Comparison of ENCODE assay signal across 12 cellular contexts in the genomic region with DNA sequence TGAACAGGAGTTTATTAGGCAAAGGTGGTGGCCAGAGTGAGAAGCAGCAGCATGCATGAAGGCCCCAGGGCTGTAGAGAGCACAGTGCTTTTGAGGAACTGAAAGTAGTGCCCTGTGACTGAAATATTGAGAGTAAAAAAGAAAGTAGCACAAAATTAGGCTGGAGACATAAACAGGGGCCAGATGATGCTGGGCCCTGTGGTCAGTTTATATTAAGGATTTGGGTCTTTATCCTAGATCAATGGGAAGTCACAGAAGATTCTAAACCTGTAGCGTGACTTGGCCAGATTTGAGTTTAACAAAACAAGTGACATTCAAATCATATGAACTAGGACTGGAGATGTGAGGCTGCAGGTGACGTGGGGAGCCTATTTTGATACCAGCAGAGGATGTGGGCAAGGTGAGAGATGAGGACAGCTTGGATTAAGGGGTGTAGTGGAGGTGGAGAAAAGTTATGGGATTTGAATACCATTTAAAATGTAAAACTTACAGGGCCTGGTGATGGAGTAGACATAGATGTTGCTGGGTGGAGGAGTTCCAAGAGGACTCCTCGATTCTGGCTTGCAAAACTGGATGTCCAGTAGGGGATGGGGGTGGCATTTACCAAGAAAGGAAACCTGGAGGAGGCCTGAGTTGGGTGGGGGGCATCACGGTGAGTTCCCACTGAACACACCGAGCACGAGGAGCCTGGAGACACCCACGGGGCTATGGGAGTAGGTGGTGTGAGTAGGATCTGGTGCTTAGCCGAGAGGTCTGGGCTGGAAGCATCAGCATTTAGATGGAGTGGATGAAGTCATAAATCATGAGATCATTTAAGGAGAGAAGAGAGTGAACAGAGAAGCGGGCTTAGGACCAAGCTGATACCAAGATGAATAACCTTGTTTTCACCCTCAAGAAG. TPM values are rescaled to one million over a fixed set of nuclear protein-coding genes. Genes with fewer than 3 reads are reported as not detected.
DNase-seq lines count a peak whose midpoint lies in the region; ATAC-seq, FAIRE-seq and TF ChIP-seq lines count a peak whose summit lies in the region.
"Had no signal": no experiment of that assay in that cellular context is flagged by ENCODE, and none has a peak within 500 bp of the region (broad histone marks: within the 10 kb centered on the region; RNA-seq: fewer than 3 reads in every experiment).

No MANE protein-coding gene starts in this region.

- DNase-seq in GM12891 (ENCODE audit: insufficient read length, low spot score) (no peak), occipital lobe (lab: John Stamatoyannopoulos, UW) (no peak), NCI-H524 (lab: John Stamatoyannopoulos, UW) (no peak), COR-L47 (lab: John Stamatoyannopoulos, UW) (no peak), left cardiac atrium (no peak)
- no peak for DNase-seq in activated naive CD8-positive, alpha-beta T cell treated with anti-CD3 and anti-CD28 coated beads, Interleukin-2, amount 50 U/mL, for 24 hours
- DNase-seq: activated CD4-positive, CD25-positive, alpha-beta regulatory T cell treated with anti-CD3 and anti-CD28 coated beads, Interleukin-2, amount 50 U/mL, for 72 hours; Calu3 had no signal

- no peaks in the 10 kb centered on the region for H3K36me3 Mint-ChIP-seq in activated naive CD8-positive, alpha-beta T cell treated with anti-CD3 and anti-CD28 coated beads, Interleukin-2, amount 50 U/mL, for 24 hours (ENCODE audit: low read depth)

- peaks cover 13% of the 10 kb centered on the region for H3K4me1 Mint-ChIP-seq in activated naive CD8-positive, alpha-beta T cell treated with anti-CD3 and anti-CD28 coated beads, Interleukin-2, amount 50 U/mL, for 24 hours

- FAIRE-seq in GM12891 (lab: Jason Lieb, UNC) = peak; percentile 95
- FAIRE-seq: colon, keratinocyte had no signal

- no peak overlapping the region for H3K4me3 Mint-ChIP-seq in activated naive CD8-positive, alpha-beta T cell treated with anti-CD3 and anti-CD28 coated beads, Interleukin-2, amount 50 U/mL, for 24 hours

- H3K27ac Mint-ChIP-seq in activated naive CD8-positive, alpha-beta T cell treated with anti-CD3 and anti-CD28 coated beads, Interleukin-2, amount 50 U/mL, for 24 hours = peak overlapping the region; percentile 42

- no peaks in the 10 kb centered on the region for H3K9me3 Mint-ChIP-seq in activated naive CD8-positive, alpha-beta T cell treated with anti-CD3 and anti-CD28 coated beads, Interleukin-2, amount 50 U/mL, for 24 hours

- H3K27me3 Mint-ChIP-seq in activated naive CD8-positive, alpha-beta T cell treated with anti-CD3 and anti-CD28 coated beads, Interleukin-2, amount 50 U/mL, for 24 hours = peaks cover 9% of the 10 kb centered on the region

- TF ChIP-seq POLR2A in GM12891 (IDR thresholded peaks at IDR 0.05; ENCODE audit: low read depth, low read length) = peak; percentile 36; the same call in 1 of the 2 replicates

- ATAC-seq in GM21423 (IDR thresholded peaks at IDR 0.05; ENCODE audit: unreplicated experiment) (peak; percentile 98), HG03342 (IDR thresholded peaks at IDR 0.05; ENCODE audit: unreplicated experiment) (peak; percentile 98), left cardiac atrium (no peak)
- ATAC-seq in activated naive CD8-positive, alpha-beta T cell treated with anti-CD3 and anti-CD28 coated beads, Interleukin-2, amount 50 U/mL, for 24 hours = peak; percentile 46

- intact Hi-C loops in left cardiac atrium (cut with DNase I) = no loop called here

TF ChIP-seq in GM12891, 5 proteins besides CTCF, POLR2A, EP300 and RAD21:
- TF ChIP-seq TAF1 (IDR thresholded peaks at IDR 0.05; ENCODE audit: low read depth, low read length) (0 out of 2 replicates have a peak, but pooled peaks have one; percentile 22), PAX5 (IDR thresholded peaks at IDR 0.05; ENCODE audit: insufficient read depth, low read length, severe bottlenecking) (peak; percentile 35), SPI1 (IDR thresholded peaks at IDR 0.05; ENCODE audit: low read depth, low read length) (peak; percentile 100), POLR2AphosphoS5 (IDR thresholded peaks at IDR 0.05; ENCODE audit: low read depth, low read length) (peak; percentile 30; the same call in 1 of the 2 replicates), POU2F2 (IDR thresholded peaks at IDR 0.05; ENCODE audit: low read depth, low read length) (peak; percentile 89; the same call in 1 of the 2 replicates)

RNA-seq across cellular contexts. Expression of a gene that starts 52.8 kb away (rescaled TPM):
- polyA plus RNA-seq in GM12891 (2012; ENCODE audit: low read depth, missing spikeins) = 4.1 TPM
- 1.6 TPM for total RNA-seq in occipital lobe
- 1 to 10 TPM; 3.7 to 9.0 TPM for total RNA-seq in left cardiac atrium
- polyA plus RNA-seq: keratinocyte had no signal

Comparison
In these comparisons a context has a peak if more than half of its experiments do, and no peak if none do; other contexts are left out.
1. ATAC-seq: peak in GM21423 (single experiment), HG03342 (single experiment) and activated naive CD8-positive, alpha-beta T cell treated with anti-CD3 and anti-CD28 coated beads, Interleukin-2, amount 50 U/mL, for 24 hours (single experiment); none in left cardiac atrium (0 of 2).